ENCODE assay signal across 11 cellular contexts in genomic region chr2:20421988-20422678, GRCh38. TPM values are rescaled to one million over a fixed set of nuclear protein-coding genes. Genes with fewer than 3 reads are reported as not detected.
DNase-seq lines count a peak whose midpoint lies in the region; FAIRE-seq and TF ChIP-seq lines count a peak whose summit lies in the region.
"Had no signal": no experiment of that assay in that cellular context is flagged by ENCODE, and none has a peak within 500 bp of the region (broad histone marks: within the 10 kb centered on the region; RNA-seq: fewer than 3 reads in every experiment).

No MANE protein-coding gene starts in this region.

- no peak for TF ChIP-seq CTCF in esophagus muscularis mucosa (IDR thresholded peaks at IDR 0.05)

- DNase-seq in NCI-H2029 (lab: John Stamatoyannopoulos, UW) (peak; percentile 42), NCI-H2029 treated with DMSO at 0.1 percent for 48 hours (lab: John Stamatoyannopoulos, UW) (no peak), esophagus muscularis mucosa (ENCODE audit: extremely low spot score) (no peak), urothelium cell line (ENCODE audit: low spot score) (peak; percentile 76), kidney glomerular epithelial cell (lab: John Stamatoyannopoulos, UW) (no peak)
- no peak for DNase-seq in activated naive CD4-positive, alpha-beta T cell treated with anti-CD3 and anti-CD28 coated beads, Interleukin-2, amount 50 U/mL, for 16 hours
- no peak for DNase-seq in activated CD4-positive, alpha-beta T cell treated with anti-CD3 and anti-CD28 coated beads, Interleukin-2, amount 50 U/mL, for 1 hour
- DNase-seq: SIG-M5; stimulated activated naive CD4-positive, alpha-beta T cell treated with Interleukin-2 at 50 U/mL for 16 hours had no signal

- FAIRE-seq in urothelium cell line (lab: Jason Lieb, UNC), result peak; percentile 53
- FAIRE-seq: A204.1 had no signal

- peaks cover 46 to 80% (median 76%) of the 10 kb centered on the region in 4 donors for H3K4me1 ChIP-seq in esophagus muscularis mucosa
- peaks cover 41% of the 10 kb centered on the region for H3K4me1 ChIP-seq in muscle layer of colon (ENCODE audit: insufficient read depth, low read length)

- H3K36me3 ChIP-seq in esophagus muscularis mucosa (no peaks in the 10 kb centered on the region), muscle layer of colon (ENCODE audit: insufficient read depth, low read length) (no peaks in the 10 kb centered on the region)

- no peak overlapping the region for H3K9ac ChIP-seq in muscle layer of colon (ENCODE audit: low read length)

- TF ChIP-seq POLR2A in esophagus muscularis mucosa (IDR thresholded peaks at IDR 0.05; ENCODE audit: low read depth), result no peak

- H3K4me3 ChIP-seq in esophagus muscularis mucosa (peak overlapping the region in 1 of 4 donors; percentile 0), muscle layer of colon (ENCODE audit: low read depth in 1 of 2, low read length in 2 of 2) (no peak overlapping the region)

- 27% methylated on average over 10 of the region's 11 CpGs for WGBS in esophagus muscularis mucosa

- H3K27ac ChIP-seq in esophagus muscularis mucosa (replicated peaks in 1 of 4) (peak overlapping the region; percentile 69 to 85 (median 78)), muscle layer of colon (ENCODE audit: low read depth, low read length) (peak overlapping the region; percentile 81)

- H3K9me3 ChIP-seq in esophagus muscularis mucosa (no peaks in the 10 kb centered on the region), muscle layer of colon (ENCODE audit: low read length) (no peaks in the 10 kb centered on the region)

- H3K27me3 ChIP-seq in esophagus muscularis mucosa (no peaks in the 10 kb centered on the region), muscle layer of colon (ENCODE audit: control insufficient read depth in 1 of 2, insufficient read depth in 2 of 2, low read length in 2 of 2) (no peaks in the 10 kb centered on the region)

- intact Hi-C loops in esophagus muscularis mucosa (cut with DNase I), result no loop called here

- TF ChIP-seq EP300 in esophagus muscularis mucosa (IDR thresholded peaks at IDR 0.05), result no peak

RNA-seq across cellular contexts. Expression of gene RHOB, which starts 24.7 kb away (rescaled TPM):
- 1,000 to 10,000 TPM in 3 of 4 donors, 100 to 1,000 TPM in 1; 809 to 1,532 (median 1,203) TPM for total RNA-seq in esophagus muscularis mucosa

Comparison
In these comparisons a context has a peak if more than half of its experiments do, and no peak if none do; other contexts are left out.
1. DNase-seq: peak in NCI-H2029 (single experiment) and urothelium cell line (single experiment); none in NCI-H2029 treated with DMSO at 0.1 percent for 48 hours (single experiment), esophagus muscularis mucosa (single experiment), activated naive CD4-positive, alpha-beta T cell treated with anti-CD3 and anti-CD28 coated beads, Interleukin-2, amount 50 U/mL, for 16 hours (single experiment), activated CD4-positive, alpha-beta T cell treated with anti-CD3 and anti-CD28 coated beads, Interleukin-2, amount 50 U/mL, for 1 hour (single experiment) and kidney glomerular epithelial cell (single experiment).